In genomic region chr12:97912943-97913342, GRCh38 we compare ENCODE assay signal across 31 cellular contexts.
DNase-seq lines count a peak whose midpoint lies in the region; ATAC-seq and TF ChIP-seq lines count a peak whose summit lies in the region.
"Had no signal": no experiment of that assay in that cellular context is flagged by ENCODE, and none has a peak within 500 bp of the region (broad histone marks: within the 10 kb centered on the region; RNA-seq: fewer than 3 reads in every experiment).

No MANE protein-coding gene starts in this region.

- no peaks in the 10 kb centered on the region for H3K27me3 Mint-ChIP-seq in Calu3 (ENCODE audit: unreplicated experiment)
- H3K27me3 Mint-ChIP-seq: CD4-positive, alpha-beta T cell; central memory CD8-positive, alpha-beta T cell; naive thymus-derived CD4-positive, alpha-beta T cell; stimulated activated naive B cell treated with anti-CD40 and anti-IgM and Interleukin-4, amounts not matched to agents 10 μg/mL and 1 μg/mL and 100 μg/mL, for 72 hours had no signal

- no peaks in the 10 kb centered on the region for H3K36me3 Mint-ChIP-seq in Calu3 (ENCODE audit: insufficient read depth, unreplicated experiment)
- H3K36me3 Mint-ChIP-seq: activated naive CD4-positive, alpha-beta T cell treated with anti-CD3 and anti-CD28 coated beads, Interleukin-2, amount 50 U/mL, for 72 hours; immature natural killer cell; mesothelial cell of epicardium; naive thymus-derived CD4-positive, alpha-beta T cell; stimulated activated naive B cell treated with anti-CD40 and anti-IgM and Interleukin-4, amounts not matched to agents 10 μg/mL and 1 μg/mL and 100 μg/mL, for 72 hours had no signal

- no peaks in the 10 kb centered on the region for H3K4me1 Mint-ChIP-seq in Calu3 (ENCODE audit: low read depth, unreplicated experiment)
- H3K4me1 Mint-ChIP-seq: central memory CD8-positive, alpha-beta T cell; immature natural killer cell; mesothelial cell of epicardium; naive thymus-derived CD4-positive, alpha-beta T cell; stimulated activated naive B cell treated with anti-CD40 and anti-IgM and Interleukin-4, amounts not matched to agents 10 μg/mL and 1 μg/mL and 100 μg/mL, for 72 hours had no signal

- H3K9me3 Mint-ChIP-seq in Calu3 (ENCODE audit: low read depth, unreplicated experiment) = no peaks in the 10 kb centered on the region
- H3K9me3 Mint-ChIP-seq: activated naive CD4-positive, alpha-beta T cell treated with anti-CD3 and anti-CD28 coated beads, Interleukin-2, amount 50 U/mL, for 72 hours; activated T-helper 2 cell treated with anti-CD3 and anti-CD28 coated beads, Interferon-gamma antibody, Interleukin-2, Interleukin-4, amounts not matched to agents 10 μg/mL and 5 μg/mL and 100 μg/mL, durations not matched to agents 14 hours and 24 hours and 36 hours; CD4-positive, alpha-beta T cell; central memory CD8-positive, alpha-beta T cell; naive thymus-derived CD4-positive, alpha-beta T cell; stimulated activated naive B cell treated with anti-CD40 and anti-IgM and Interleukin-4, amounts not matched to agents 10 μg/mL and 1 μg/mL and 100 μg/mL, for 72 hours had no signal

- no peak overlapping the region for H3K27ac Mint-ChIP-seq in Calu3 (ENCODE audit: unreplicated experiment)
- H3K27ac Mint-ChIP-seq: activated naive CD4-positive, alpha-beta T cell treated with anti-CD3 and anti-CD28 coated beads, Interleukin-2, amount 50 U/mL, for 72 hours; activated T-helper 2 cell treated with anti-CD3 and anti-CD28 coated beads, Interferon-gamma antibody, Interleukin-2, Interleukin-4, amounts not matched to agents 10 μg/mL and 5 μg/mL and 100 μg/mL, durations not matched to agents 14 hours and 24 hours and 36 hours; CD4-positive, alpha-beta T cell; immature natural killer cell; mesothelial cell of epicardium; naive thymus-derived CD4-positive, alpha-beta T cell; stimulated activated naive B cell treated with anti-CD40 and anti-IgM and Interleukin-4, amounts not matched to agents 10 μg/mL and 1 μg/mL and 100 μg/mL, for 72 hours had no signal

- DNase-seq in Calu3 = peak; percentile 8
- peak; percentile 4 for DNase-seq in NCI-H226
- no peak for DNase-seq in sciatic nerve (ENCODE audit: low spot score)
- no peak for DNase-seq in AG08396 (ENCODE audit: low spot score)
- no peak for DNase-seq in NCI-H1105 treated with DMSO at 0.1 percent for 48 hours (lab: John Stamatoyannopoulos, UW)
- no peak for DNase-seq in HCEC 1CT
- DNase-seq: activated CD4-positive, alpha-beta T cell treated with anti-CD3 and anti-CD28 coated beads, Interleukin-2, amount 50 U/mL, for 48 hours; activated CD4-positive, CD25-positive, alpha-beta regulatory T cell; CD4-positive, alpha-beta T cell; dermis blood vessel endothelial cell; DMS153; foreskin melanocyte; GDM1; hippocampal formation; immature natural killer cell; Kasumi-1; left ventricle myocardium superior; naive thymus-derived CD4-positive, alpha-beta T cell; NCI-H1092; NCI-H187 treated with DMSO at 0.1 percent for 48 hours; NCI-H82; retina; stimulated activated CD4-positive, alpha-beta T cell treated with anti-CD3 and anti-CD28 coated beads, Interleukin-4, amount 100 ng/mL, for 24 hours; stimulated activated naive B cell treated with anti-CD40 and anti-IgM and Interleukin-4, amounts not matched to agents 10 μg/mL and 1 μg/mL and 100 μg/mL, for 72 hours; SW 1271 had no signal

- no TSS peak for BruUV-seq in Calu3 (replicated peaks; lab: Mats Ljungman, UMichigan)

- TF ChIP-seq CTCF in Calu3 (IDR thresholded peaks at IDR 0.05; ENCODE audit: unreplicated experiment) = no peak

- intact Hi-C loops in Calu3 (cut with micrococcal nuclease; ENCODE audit: unreplicated experiment) = no loop called here
- intact Hi-C loops in sciatic nerve (cut with DNase I) = no loop called here

- peak; percentile 58 for ATAC-seq in esophagus mucosa
- ATAC-seq in sciatic nerve = peak; percentile 69
- ATAC-seq: activated naive CD4-positive, alpha-beta T cell treated with anti-CD3 and anti-CD28 coated beads, Interleukin-2, amount 50 U/mL, for 72 hours; HepG2; left ventricle myocardium superior; naive thymus-derived CD4-positive, alpha-beta T cell; stimulated activated naive B cell treated with anti-CD40 and anti-IgM and Interleukin-4, amounts not matched to agents 10 μg/mL and 1 μg/mL and 100 μg/mL, for 72 hours had no signal

- CTCF ChIA-PET in Calu3 (lab: Charles Lee) = no interaction called here

- H3K4me3 Mint-ChIP-seq in Calu3 (ENCODE audit: low read depth, unreplicated experiment) = no peak overlapping the region
- H3K4me3 Mint-ChIP-seq: CD4-positive, alpha-beta T cell; central memory CD8-positive, alpha-beta T cell; immature natural killer cell; mesothelial cell of epicardium; naive thymus-derived CD4-positive, alpha-beta T cell; stimulated activated naive B cell treated with anti-CD40 and anti-IgM and Interleukin-4, amounts not matched to agents 10 μg/mL and 1 μg/mL and 100 μg/mL, for 72 hours had no signal

Comparison
In these comparisons a context has a peak if more than half of its experiments do, and no peak if none do; other contexts are left out.
1. DNase-seq: peak in Calu3 (single experiment) and NCI-H226 (single experiment); none in sciatic nerve (single experiment), AG08396 (single experiment), NCI-H1105 treated with DMSO at 0.1 percent for 48 hours (single experiment) and HCEC 1CT (single experiment).